8 cellular contexts compared by ENCODE assay signal in genomic region chr21:34613679-34614442, GRCh38. TPM values are rescaled to one million over a fixed set of nuclear protein-coding genes. Genes with fewer than 3 reads are reported as not detected.
A peak's percentile ranks its signal among the peaks of the same experiment; 100 is the strongest.
DNase-seq lines count a peak whose midpoint lies in the region; ATAC-seq and TF ChIP-seq lines count a peak whose summit lies in the region.

No MANE protein-coding gene starts in this region.

- H3K4me3 ChIP-seq in AG10803 (ENCODE audit: low read length), result peak overlapping the region; percentile 68
- H3K4me3 ChIP-seq in HFF-Myc (replicated peaks; ENCODE audit: low read depth, low read length), result peak overlapping the region; percentile 55
- peak overlapping the region; percentile 60 for H3K4me3 ChIP-seq in kidney epithelial cell (ENCODE audit: low read depth, low read length)

- no peaks in the 10 kb centered on the region for H3K36me3 Mint-ChIP-seq in activated naive CD8-positive, alpha-beta T cell treated with anti-CD3 and anti-CD28 coated beads, Interleukin-2, amount 50 U/mL, for 24 hours (ENCODE audit: low read depth)
- no peaks in the 10 kb centered on the region for H3K36me3 Mint-ChIP-seq in stimulated activated naive CD8-positive, alpha-beta T cell treated with anti-CD3 and anti-CD28 coated beads, Interleukin-15, Interleukin-2, amounts not matched to agents 100 ng/mL and 50 ng/mL, for 24 hours (ENCODE audit: low read depth)

- H3K9me3 Mint-ChIP-seq in activated naive CD8-positive, alpha-beta T cell treated with anti-CD3 and anti-CD28 coated beads, Interleukin-2, amount 50 U/mL, for 24 hours, result no peaks in the 10 kb centered on the region
- no peaks in the 10 kb centered on the region for H3K9me3 Mint-ChIP-seq in stimulated activated naive CD8-positive, alpha-beta T cell treated with anti-CD3 and anti-CD28 coated beads, Interleukin-15, Interleukin-2, amounts not matched to agents 100 ng/mL and 50 ng/mL, for 24 hours

- H3K27me3 Mint-ChIP-seq in activated naive CD8-positive, alpha-beta T cell treated with anti-CD3 and anti-CD28 coated beads, Interleukin-2, amount 50 U/mL, for 24 hours, result no peaks in the 10 kb centered on the region
- peaks cover 3% of the 10 kb centered on the region for H3K27me3 Mint-ChIP-seq in stimulated activated naive CD8-positive, alpha-beta T cell treated with anti-CD3 and anti-CD28 coated beads, Interleukin-15, Interleukin-2, amounts not matched to agents 100 ng/mL and 50 ng/mL, for 24 hours

- H3K36me3 ChIP-seq in kidney epithelial cell (ENCODE audit: control insufficient read depth, insufficient read depth, low read length), result no peaks in the 10 kb centered on the region

- H3K4me3 Mint-ChIP-seq in activated naive CD8-positive, alpha-beta T cell treated with anti-CD3 and anti-CD28 coated beads, Interleukin-2, amount 50 U/mL, for 24 hours, result peak overlapping the region; percentile 82
- peak overlapping the region; percentile 86 for H3K4me3 Mint-ChIP-seq in stimulated activated naive CD8-positive, alpha-beta T cell treated with anti-CD3 and anti-CD28 coated beads, Interleukin-15, Interleukin-2, amounts not matched to agents 100 ng/mL and 50 ng/mL, for 24 hours

- peaks cover 26% of the 10 kb centered on the region for H3K4me1 Mint-ChIP-seq in activated naive CD8-positive, alpha-beta T cell treated with anti-CD3 and anti-CD28 coated beads, Interleukin-2, amount 50 U/mL, for 24 hours
- H3K4me1 Mint-ChIP-seq in stimulated activated naive CD8-positive, alpha-beta T cell treated with anti-CD3 and anti-CD28 coated beads, Interleukin-15, Interleukin-2, amounts not matched to agents 100 ng/mL and 50 ng/mL, for 24 hours (ENCODE audit: low read depth), result peaks cover 31% of the 10 kb centered on the region

- peak; percentile 9 for DNase-seq in AG10803 (ENCODE audit: low read depth)
- no peak for DNase-seq in HFF-Myc (ENCODE audit: extremely low read depth, low read depth)
- DNase-seq in activated naive CD8-positive, alpha-beta T cell treated with anti-CD3 and anti-CD28 coated beads, Interleukin-2, amount 50 U/mL, for 24 hours, result peak; percentile 10
- DNase-seq in kidney epithelial cell (ENCODE audit: low read depth), result no peak
- no peak for DNase-seq in HT-29 (ENCODE audit: low spot score)
- DNase-seq in amniotic stem cell (lab: John Stamatoyannopoulos, UW), result no peak

- peak overlapping the region; percentile 71 for H3K27ac Mint-ChIP-seq in activated naive CD8-positive, alpha-beta T cell treated with anti-CD3 and anti-CD28 coated beads, Interleukin-2, amount 50 U/mL, for 24 hours
- H3K27ac Mint-ChIP-seq in stimulated activated naive CD8-positive, alpha-beta T cell treated with anti-CD3 and anti-CD28 coated beads, Interleukin-15, Interleukin-2, amounts not matched to agents 100 ng/mL and 50 ng/mL, for 24 hours, result peak overlapping the region; percentile 73

- TF ChIP-seq CTCF in AG10803 (conservative IDR thresholded peaks at IDR 0.05; ENCODE audit: low read length) (no peak), HFF-Myc (IDR thresholded peaks at IDR 0.05; ENCODE audit: low read depth, low read length, missing control alignments) (no peak), kidney epithelial cell (IDR thresholded peaks at IDR 0.05; ENCODE audit: insufficient read depth, low read length, poor library complexity, severe bottlenecking) (no peak)

- H3K27me3 ChIP-seq in kidney epithelial cell (ENCODE audit: control insufficient read depth, insufficient read depth, low read length), result no peaks in the 10 kb centered on the region

- no peak for ATAC-seq in activated naive CD8-positive, alpha-beta T cell treated with anti-CD3 and anti-CD28 coated beads, Interleukin-2, amount 50 U/mL, for 24 hours
- ATAC-seq in GM21723 (IDR thresholded peaks at IDR 0.05; ENCODE audit: unreplicated experiment), result no peak

RNA-seq across cellular contexts. Expression of gene RCAN1, which starts 1.1 kb away (rescaled TPM):
- total RNA-seq in kidney epithelial cell, result 70.6 and 82.4 TPM in 2 replicates
- total RNA-seq in HT-29 (2014; rRNA removed; shearing (Covaris generic)), result 6.9 and 8.3 TPM in 2 replicates

RNA-seq across cellular contexts. Expression of gene CLIC6, which starts 54.9 kb away (rescaled TPM):
- 6.3 and 8.0 TPM in 2 replicates for total RNA-seq in kidney epithelial cell
- not detected in 2 replicates for total RNA-seq in HT-29 (2014; rRNA removed; shearing (Covaris generic))

Comparison
In these comparisons a context has a peak if more than half of its experiments do, and no peak if none do; other contexts are left out.
1. DNase-seq: peak in AG10803 (single experiment) and activated naive CD8-positive, alpha-beta T cell treated with anti-CD3 and anti-CD28 coated beads, Interleukin-2, amount 50 U/mL, for 24 hours (single experiment); none in HFF-Myc (single experiment), kidney epithelial cell (single experiment), HT-29 (single experiment) and amniotic stem cell (single experiment).
2. Peak in every context shown above with its lines, with median percentiles within 50 percentile points of each other: H3K4me3 ChIP-seq.